Comparison of ENCODE assay signal across 12 cellular contexts in the genomic region with DNA sequence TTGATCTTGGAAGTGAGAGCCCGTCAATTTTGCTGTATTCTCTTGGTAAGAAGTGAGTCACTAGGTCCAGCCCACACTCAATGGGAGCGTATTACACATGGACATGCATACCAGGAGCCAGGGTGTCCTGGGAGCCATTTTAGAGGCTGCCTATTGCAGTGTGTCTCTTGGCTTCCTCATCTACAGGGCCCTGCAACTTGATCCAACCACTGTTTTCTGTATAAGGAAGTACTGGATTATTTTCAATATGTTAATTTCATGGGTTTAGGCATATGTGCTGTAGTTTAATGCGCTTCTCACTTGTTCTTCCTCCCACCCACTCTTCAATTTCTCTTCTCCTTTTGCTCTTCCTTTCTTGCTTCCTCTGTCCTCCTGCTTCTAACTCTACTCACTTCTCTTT.
DNase-seq lines count a peak whose midpoint lies in the region; ATAC-seq and TF ChIP-seq lines count a peak whose summit lies in the region.
"Had no signal": no experiment of that assay in that cellular context is flagged by ENCODE, and none has a peak within 500 bp of the region (broad histone marks: within the 10 kb centered on the region; RNA-seq: fewer than 3 reads in every experiment).

No MANE protein-coding gene starts in this region.

- peak; percentile 67 for DNase-seq in HL-60 (ENCODE audit: low read depth in 1 of 2, low spot score in 1 of 2)
- DNase-seq in OCI-LY7 (ENCODE audit: low spot score) = no peak
- peak; percentile 31 for DNase-seq in fibroblast of peridontal ligament (ENCODE audit: extremely low read depth)
- no peak for DNase-seq in sciatic nerve (ENCODE audit: low spot score)
- DNase-seq in HEK293T (ENCODE audit: extremely low spot score) = no peak
- no peak for DNase-seq in GM13977 (ENCODE audit: low spot score)
- DNase-seq: activated CD4-positive, alpha-beta T cell treated with anti-CD3 and anti-CD28 coated beads for 36 hours; activated naive CD4-positive, alpha-beta T cell treated with anti-CD3 and anti-CD28 coated beads, Interleukin-2, amount 10 ng/mL, durations not matched to agents 7 days and 5 days; glutamatergic neuron; NCI-H187 had no signal

- H3K4me1 ChIP-seq in OCI-LY7 (ENCODE audit: insufficient read depth, low read length, poor library complexity, severe bottlenecking) = peaks cover 50% of the 10 kb centered on the region

- no peaks in the 10 kb centered on the region; the same call in 1 of the 2 replicates for H3K9me3 ChIP-seq in OCI-LY7 (ENCODE audit: low read length)

- no peaks in the 10 kb centered on the region for H3K9me2 ChIP-seq in OCI-LY7 (ENCODE audit: insufficient read depth, low read length)

- no peaks in the 10 kb centered on the region for H3K36me3 ChIP-seq in OCI-LY7 (ENCODE audit: insufficient read depth, low read length)

- ATAC-seq in sciatic nerve (peak; percentile 65), HG03280 (IDR thresholded peaks at IDR 0.05; ENCODE audit: unreplicated experiment) (no peak), GM18519 (IDR thresholded peaks at IDR 0.05; ENCODE audit: low FRiP score, unreplicated experiment) (no peak)
- ATAC-seq: activated CD4-positive, alpha-beta T cell treated with anti-CD3 and anti-CD28 coated beads for 36 hours had no signal

- CTCF ChIA-PET in OCI-LY7 (lab: Charles Lee; ENCODE audit: unreplicated experiment) (no interaction called here), HEK293T (lab: Yijun Ruan, JAX) (no interaction called here)

- H3K79me2 ChIP-seq in OCI-LY7 (ENCODE audit: insufficient read depth, low read depth, low read length) = no peaks in the 10 kb centered on the region

- intact Hi-C loops in OCI-LY7 (cut with micrococcal nuclease; ENCODE audit: unreplicated experiment) = no loop called here
- intact Hi-C loops in sciatic nerve (cut with DNase I) = no loop called here

- peak overlapping the region; percentile 62 for H2AFZ ChIP-seq in OCI-LY7 (ENCODE audit: low read length)

- no TSS peak for BruUV-seq in OCI-LY7 (replicated peaks; lab: Mats Ljungman, UMichigan)

- TF ChIP-seq CTCF in HL-60 (IDR thresholded peaks at IDR 0.05; ENCODE audit: insufficient read depth, low read length) (no peak), OCI-LY7 (conservative IDR thresholded peaks at IDR 0.05; ENCODE audit: low read length) (no peak), GM13977 (IDR thresholded peaks at IDR 0.05; ENCODE audit: extremely low read depth, insufficient read depth, missing control alignments) (no peak)

- H3K4me3 ChIP-seq in HL-60 (replicated peaks; ENCODE audit: insufficient read depth, low read length) (no peak overlapping the region), OCI-LY7 (ENCODE audit: low read depth, low read length, poor library complexity, severe bottlenecking) (no peak overlapping the region)

- H4K20me1 ChIP-seq in OCI-LY7 (ENCODE audit: insufficient read depth, low read length) = no peaks in the 10 kb centered on the region

- no peaks in the 10 kb centered on the region for H3K27me3 ChIP-seq in HL-60 (ENCODE audit: insufficient read depth, poor library complexity, severe bottlenecking)

- peak overlapping the region; percentile 66 for H3K4me2 ChIP-seq in OCI-LY7 (ENCODE audit: low read length)

- POLR2A ChIA-PET in OCI-LY7 (lab: Charles Lee) = interaction anchor here (1.0 to 7.4 kb wide), 4 partner anchors 9 to 35 kb away, joined by 3 to 80 read pairs (median 23); no protein-coding TSS in a partner anchor
- POLR2A ChIA-PET in HEK293T (lab: Yijun Ruan, JAX) = no interaction called here

- peak overlapping the region; percentile 56 for H3K27ac ChIP-seq in HL-60 (replicated peaks)
- peak overlapping the region; percentile 7 for H3K27ac ChIP-seq in OCI-LY7 (ENCODE audit: low read depth, low read length, poor library complexity, severe bottlenecking)

- in situ Hi-C loops in GM13977 (cut with MboI; ENCODE audit: low pct_unique_long_range_greater_than_20kb, low sequenced_read_pairs, unreplicated experiment) = no loop called here

TF ChIP-seq in HEK293T, 16 proteins besides CTCF, POLR2A, EP300 and RAD21:
- TF ChIP-seq FOXM1 (IDR thresholded peaks at IDR 0.05; ENCODE audit: borderline replicate concordance) (no peak), FOXK2 (IDR thresholded peaks at IDR 0.05) (no peak), CTBP1 (IDR thresholded peaks at IDR 0.05; ENCODE audit: borderline replicate concordance) (no peak), PKNOX1 (IDR thresholded peaks at IDR 0.05) (no peak), SP1 (IDR thresholded peaks at IDR 0.05) (no peak), ELF4 (IDR thresholded peaks at IDR 0.05) (no peak), HDGF (IDR thresholded peaks at IDR 0.05; ENCODE audit: borderline replicate concordance) (no peak), TARDBP (IDR thresholded peaks at IDR 0.05) (no peak), ZNF384 (IDR thresholded peaks at IDR 0.05) (no peak), SUZ12 (IDR thresholded peaks at IDR 0.05) (no peak), L3MBTL2 (conservative IDR thresholded peaks at IDR 0.05) (no peak), ARNT (IDR thresholded peaks at IDR 0.05) (no peak), LEF1 (IDR thresholded peaks at IDR 0.05; ENCODE audit: borderline replicate concordance) (no peak)

Comparison
In these comparisons a context has a peak if more than half of its experiments do, and no peak if none do; other contexts are left out.
1. DNase-seq: peak in HL-60 (2 of 2) and fibroblast of peridontal ligament (single experiment); none in OCI-LY7 (single experiment), sciatic nerve (single experiment), HEK293T (single experiment) and GM13977 (single experiment).